Comparison of ENCODE assay signal across 21 cellular contexts in the genomic region with DNA sequence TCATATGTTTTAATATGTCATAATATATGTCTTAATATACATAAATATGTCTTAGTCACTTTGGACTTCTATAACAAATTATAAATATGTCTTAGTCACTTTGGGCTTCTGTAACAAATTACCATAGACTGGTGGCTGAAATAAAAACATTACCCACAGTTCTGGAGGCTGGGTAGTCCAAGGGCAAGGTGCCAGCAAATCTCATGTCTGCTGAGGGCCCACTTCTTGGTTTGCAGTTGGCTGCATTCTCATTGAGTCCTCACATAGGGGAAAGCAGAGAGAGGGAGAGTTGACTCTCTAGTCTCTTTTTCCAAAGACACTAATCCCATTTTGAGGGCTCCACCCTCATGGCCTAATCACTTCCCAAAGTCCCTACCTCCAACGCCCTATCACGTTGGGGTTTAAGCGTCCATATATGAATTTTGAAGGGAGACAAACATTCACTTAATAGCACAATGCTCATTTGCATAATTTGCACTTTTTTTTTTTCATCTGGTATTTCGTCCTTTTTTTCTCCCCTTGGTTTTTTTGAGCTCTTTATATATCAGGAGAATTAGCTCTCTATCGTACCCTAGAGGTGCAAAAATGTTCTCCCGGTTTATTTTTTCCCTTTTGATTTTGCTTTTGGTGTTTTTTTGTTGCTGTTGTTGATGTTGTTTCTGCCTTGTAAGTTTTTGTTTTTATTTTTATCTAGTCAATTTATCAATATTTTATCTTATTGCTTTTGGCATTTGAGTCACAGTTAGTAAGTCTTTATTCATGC.
DNase-seq lines count a peak whose midpoint lies in the region; ATAC-seq, FAIRE-seq and TF ChIP-seq lines count a peak whose summit lies in the region.
"Had no signal": no experiment of that assay in that cellular context is flagged by ENCODE, and none has a peak within 500 bp of the region (broad histone marks: within the 10 kb centered on the region; RNA-seq: fewer than 3 reads in every experiment).

No MANE protein-coding gene starts in this region.

- H2AFZ ChIP-seq in DND-41 (ENCODE audit: low read depth, low read length): no peak overlapping the region

- H3K4me3 ChIP-seq in A673 (ENCODE audit: low read depth, low read length, poor library complexity, severe bottlenecking) (no peak overlapping the region), DND-41 (ENCODE audit: low read depth in 1 of 2, low read length in 2 of 2) (no peak overlapping the region)
- H3K4me3 ChIP-seq: ascending aorta, heart left ventricle, K562, left lung, prostate gland, thyroid gland had no signal

- H3K79me2 ChIP-seq in DND-41 (ENCODE audit: insufficient read depth, low read length): peaks cover 49% of the 10 kb centered on the region

- peak; percentile 43 for TF ChIP-seq CTCF in A673 (conservative IDR thresholded peaks at IDR 0.05; ENCODE audit: low read depth, low read length)
- TF ChIP-seq CTCF in DND-41 (IDR thresholded peaks at IDR 0.05; ENCODE audit: borderline replicate concordance, extremely low read depth, low read length, poor library complexity, severe bottlenecking): peak; percentile 48

- peaks cover 5% of the 10 kb centered on the region; the same call in 1 of the 2 replicates for H4K20me1 ChIP-seq in DND-41 (ENCODE audit: insufficient read depth, low read length)

- CTCF ChIA-PET in A673 (lab: Charles Lee): interaction anchor here (0.7 to 1.0 kb wide), 3 partner anchors 13 to 353 kb away, joined by 4 to 6 read pairs (median 4); no protein-coding TSS in a partner anchor

- peak; percentile 74 for FAIRE-seq in islet of Langerhans (lab: Jason Lieb, UNC)
- FAIRE-seq: colon, K562 had no signal

- no peaks in the 10 kb centered on the region for H3K27me3 ChIP-seq in A673 (replicated peaks; ENCODE audit: insufficient read depth, low read depth, low read length, poor library complexity)
- no peaks in the 10 kb centered on the region for H3K27me3 ChIP-seq in DND-41 (ENCODE audit: insufficient read depth, low read length, poor library complexity)
- H3K27me3 ChIP-seq: ascending aorta, heart left ventricle, left lung, thyroid gland had no signal

- H3K27ac ChIP-seq in A673 (ENCODE audit: low read depth, low read length, poor library complexity, severe bottlenecking): no peak overlapping the region
- H3K27ac ChIP-seq in DND-41 (ENCODE audit: low read length): peak overlapping the region; percentile 50; the same call in 1 of the 2 replicates
- H3K27ac ChIP-seq: ascending aorta, heart left ventricle, left lung, prostate gland, thyroid gland had no signal

- H3K4me2 ChIP-seq in DND-41 (ENCODE audit: insufficient read depth, low read length): no peak overlapping the region

- no peak for DNase-seq in A673 (ENCODE audit: low spot score)
- no peak for DNase-seq in DND-41
- peak; percentile 66 for DNase-seq in RPMI8226
- no peak for DNase-seq in NCI-H524 (lab: John Stamatoyannopoulos, UW)
- no peak for DNase-seq in central memory CD4-positive, alpha-beta T cell
- DNase-seq: heart left ventricle; left lung; NCI-H1048; NCI-H2029 treated with DMSO at 0.1 percent for 48 hours; NCI-H510A; nephron progenitor cell; stimulated activated CD4-positive, alpha-beta T cell treated with anti-CD3 and anti-CD28 coated beads, Interleukin-2, amount 100 ng/mL, for 48 hours; stimulated activated naive CD4-positive, alpha-beta T cell treated with Interleukin-2 at 50 U/mL for 16 hours; thyroid gland had no signal

- no peak overlapping the region for H3K9ac ChIP-seq in DND-41 (ENCODE audit: low read depth, low read length)

- POLR2A ChIA-PET in A673 (lab: Charles Lee; ENCODE audit: low non-redundant PET): no interaction called here

- H3K4me1 ChIP-seq in A673 (ENCODE audit: insufficient read depth, low read length, poor library complexity, severe bottlenecking) (peaks cover 15% of the 10 kb centered on the region), DND-41 (ENCODE audit: insufficient read depth, low read length) (peaks cover 43% of the 10 kb centered on the region)
- H3K4me1 ChIP-seq: ascending aorta, prostate gland, thyroid gland had no signal

- intact Hi-C loops in A673 (cut with micrococcal nuclease; ENCODE audit: unreplicated experiment): no loop called here

- no TSS peak for BruUV-seq in A673 (replicated peaks; lab: Mats Ljungman, UMichigan)

- H3K36me3 ChIP-seq in A673 (ENCODE audit: insufficient read depth, low read length, poor library complexity, severe bottlenecking) (no peaks in the 10 kb centered on the region), DND-41 (ENCODE audit: insufficient read depth, low read length) (no peaks in the 10 kb centered on the region)
- H3K36me3 ChIP-seq: ascending aorta, heart left ventricle, left lung, prostate gland, thyroid gland had no signal

- no peaks in the 10 kb centered on the region for H3K9me3 ChIP-seq in A673 (ENCODE audit: low read depth, low read length, poor library complexity, severe bottlenecking)
- H3K9me3 ChIP-seq in DND-41 (ENCODE audit: insufficient read depth, low read length, severe bottlenecking): no peaks in the 10 kb centered on the region
- H3K9me3 ChIP-seq: ascending aorta, heart left ventricle, left lung, prostate gland, thyroid gland had no signal

- ATAC-seq in DND-41 (ENCODE audit: insufficient read depth, low read depth) (no peak), GM19452 (IDR thresholded peaks at IDR 0.05; ENCODE audit: unreplicated experiment) (no peak)
- ATAC-seq: activated naive CD4-positive, alpha-beta T cell treated with anti-CD3 and anti-CD28 coated beads, Interleukin-2, amount 50 U/mL, for 72 hours; heart left ventricle; K562; left lung had no signal
